2 cellular contexts compared by ENCODE assay signal in genomic region chr2:219244789-219245147, GRCh38.
TF ChIP-seq lines count a peak whose summit lies in the region.

No MANE protein-coding gene starts in this region.

TF ChIP-seq in SK-N-SH, 30 proteins besides CTCF, POLR2A, EP300 and RAD21 (continued from another document):
- TF ChIP-seq REST (IDR thresholded peaks at IDR 0.05; ENCODE audit: low read depth, low read length) (no peak), MXI1 (IDR thresholded peaks at IDR 0.05; ENCODE audit: low read depth, low read length) (no peak), RCOR1 (IDR thresholded peaks at IDR 0.05; ENCODE audit: low read length) (0 out of 2 replicates have a peak, but pooled peaks have one; percentile 7), SIN3A (IDR thresholded peaks at IDR 0.05; ENCODE audit: borderline replicate concordance, low read depth, low read length) (no peak)

TF ChIP-seq in SK-N-SH treated with all-trans-retinoic acid at 6 μM for 48 hours, 23 proteins besides CTCF, POLR2A, EP300 and RAD21 (continued from another document):
- no peak for TF ChIP-seq POU6F1 (CRISPR knock-in tag; IDR thresholded peaks at IDR 0.05; ENCODE audit: borderline replicate concordance, low read depth)
- TF ChIP-seq CSRNP3 (CRISPR knock-in tag; IDR thresholded peaks at IDR 0.05) = no peak
- no peak for TF ChIP-seq ESRRG (CRISPR knock-in tag; IDR thresholded peaks at IDR 0.05)
- TF ChIP-seq ZFP3 (CRISPR knock-in tag; IDR thresholded peaks at IDR 0.05) = no peak
- no peak for TF ChIP-seq TSHZ2 (CRISPR knock-in tag; IDR thresholded peaks at IDR 0.05)
- TF ChIP-seq CSDC2 (CRISPR knock-in tag; IDR thresholded peaks at IDR 0.05) = no peak
- TF ChIP-seq RARB (CRISPR knock-in tag; IDR thresholded peaks at IDR 0.05) = no peak
